In the genomic region with DNA sequence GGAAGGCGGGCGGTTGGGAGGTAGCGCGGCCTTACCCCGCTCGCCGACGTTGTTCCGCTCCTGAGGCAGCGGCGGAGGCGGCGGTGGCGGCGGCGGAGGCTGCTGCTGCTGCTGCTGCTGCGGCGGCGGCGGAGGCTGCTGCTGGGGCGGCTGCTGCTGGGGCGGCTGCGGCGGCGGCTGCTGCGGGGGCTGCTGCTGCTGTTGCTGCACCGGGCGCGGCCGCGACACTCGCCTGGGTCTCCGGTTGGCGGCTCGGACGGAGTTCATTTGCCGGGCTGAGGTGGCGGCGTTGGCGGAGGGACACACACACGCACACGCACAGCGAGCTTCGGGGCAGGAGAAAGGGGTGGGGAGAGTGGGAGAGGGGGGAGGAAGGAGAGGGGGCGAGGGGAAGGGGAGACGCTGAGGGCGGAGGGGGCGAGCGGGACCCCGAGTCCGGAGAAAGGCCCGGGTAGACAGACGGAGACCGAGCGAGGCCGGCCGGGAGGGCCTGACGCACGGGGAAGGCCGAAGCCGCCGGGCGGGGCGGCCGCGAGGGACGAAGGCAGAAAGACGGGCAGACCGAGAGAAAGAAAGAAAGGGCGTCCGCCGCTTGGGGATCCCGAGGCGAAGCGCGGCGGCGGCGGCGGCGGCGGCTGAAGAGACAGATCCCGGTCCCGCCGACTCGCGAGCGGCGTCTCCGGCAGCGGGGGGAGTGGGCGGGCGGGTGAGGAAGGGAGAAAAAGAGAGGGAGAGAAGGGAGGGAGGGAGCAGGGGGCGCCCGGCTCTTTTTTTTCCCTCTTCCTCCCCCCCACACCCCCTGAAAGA, we compare ENCODE assay signal across 8 cellular contexts. TPM values are rescaled to one million over a fixed set of nuclear protein-coding genes. Genes with fewer than 3 reads are reported as not detected.
DNase-seq lines count a peak whose midpoint lies in the region; ATAC-seq lines count a peak whose summit lies in the region.

No MANE protein-coding gene starts in this region.

- H3K27me3 ChIP-seq in BLaER1 treated with 17β-estradiol and CSF1 and Interleukin-3, amounts not matched to agents 10 nM and 100 nM = no peaks in the 10 kb centered on the region
- no peaks in the 10 kb centered on the region for H3K27me3 ChIP-seq in right cardiac atrium (ENCODE audit: control insufficient read depth, insufficient read depth)

- peak overlapping the region; percentile 94 to 99 (median 97) for H3K4me3 Mint-ChIP-seq in IgD-negative memory B cell
- H3K4me3 Mint-ChIP-seq in T-helper 1 cell treated with Interleukin-12 subunit alpha and Interleukin-12 subunit beta and Interleukin-4 antibody, amounts not matched to agents 30 μg/mL and 1 μg/mL, for 36 hours = peak overlapping the region; percentile 96

- no peaks in the 10 kb centered on the region for H3K9me3 Mint-ChIP-seq in IgD-negative memory B cell
- no peaks in the 10 kb centered on the region for H3K9me3 Mint-ChIP-seq in T-helper 1 cell treated with Interleukin-12 subunit alpha and Interleukin-12 subunit beta and Interleukin-4 antibody, amounts not matched to agents 30 μg/mL and 1 μg/mL, for 36 hours

- under 1% methylated on average over 93 of the region's 95 CpGs for WGBS in right cardiac atrium

- peak overlapping the region; percentile 82 to 98 (median 94) for H3K4me3 ChIP-seq in BLaER1 treated with 17β-estradiol and CSF1 and Interleukin-3, amounts not matched to agents 10 nM and 100 nM
- peak overlapping the region; percentile 92 for H3K4me3 ChIP-seq in right cardiac atrium (ENCODE audit: low read length)

- no peaks in the 10 kb centered on the region for H3K9me3 ChIP-seq in BLaER1 treated with 17β-estradiol and CSF1 and Interleukin-3, amounts not matched to agents 10 nM and 100 nM (replicated peaks in 1 of 11)
- no peaks in the 10 kb centered on the region for H3K9me3 ChIP-seq in right cardiac atrium (ENCODE audit: control insufficient read depth, low read length)

- H3K4me2 ChIP-seq in BLaER1 treated with 17β-estradiol and CSF1 and Interleukin-3, amounts not matched to agents 10 nM and 100 nM = peak overlapping the region in 4 of 11 experiments; percentile 26 to 34 (median 30); a peak in 5 of 22 replicates

- peaks cover 0 to 9% (median 0%) of the 10 kb centered on the region in 11 experiments; a peak in 5 of 22 replicates for H3K36me3 ChIP-seq in BLaER1 treated with 17β-estradiol and CSF1 and Interleukin-3, amounts not matched to agents 10 nM and 100 nM

- peak overlapping the region; percentile 95 to 99 (median 98) for H3K27ac ChIP-seq in BLaER1 treated with 17β-estradiol and CSF1 and Interleukin-3, amounts not matched to agents 10 nM and 100 nM
- H3K27ac ChIP-seq in right cardiac atrium (ENCODE audit: low read length) = peak overlapping the region; percentile 94

- H3K9ac ChIP-seq in BLaER1 treated with 17β-estradiol and CSF1 and Interleukin-3, amounts not matched to agents 10 nM and 100 nM = peak overlapping the region; percentile 94 to 100 (median 99)

- H3K27ac Mint-ChIP-seq in IgD-negative memory B cell = peak overlapping the region; percentile 93 to 99 (median 95)
- peak overlapping the region; percentile 84 for H3K27ac Mint-ChIP-seq in T-helper 1 cell treated with Interleukin-12 subunit alpha and Interleukin-12 subunit beta and Interleukin-4 antibody, amounts not matched to agents 30 μg/mL and 1 μg/mL, for 36 hours

- H3K36me3 Mint-ChIP-seq in IgD-negative memory B cell = no peaks in the 10 kb centered on the region
- peaks cover 3% of the 10 kb centered on the region for H3K36me3 Mint-ChIP-seq in T-helper 1 cell treated with Interleukin-12 subunit alpha and Interleukin-12 subunit beta and Interleukin-4 antibody, amounts not matched to agents 30 μg/mL and 1 μg/mL, for 36 hours (ENCODE audit: low read depth)

- H4K20me1 ChIP-seq in BLaER1 treated with 17β-estradiol and CSF1 and Interleukin-3, amounts not matched to agents 10 nM and 100 nM = peaks cover 37 to 42% (median 40%) of the 10 kb centered on the region in 11 experiments

- no peaks in the 10 kb centered on the region for H3K27me3 Mint-ChIP-seq in IgD-negative memory B cell
- no peaks in the 10 kb centered on the region for H3K27me3 Mint-ChIP-seq in T-helper 1 cell treated with Interleukin-12 subunit alpha and Interleukin-12 subunit beta and Interleukin-4 antibody, amounts not matched to agents 30 μg/mL and 1 μg/mL, for 36 hours (ENCODE audit: low read depth)

- peaks cover 18 to 39% (median 32%) of the 10 kb centered on the region in 10 experiments for H3K4me1 ChIP-seq in BLaER1 treated with 17β-estradiol and CSF1 and Interleukin-3, amounts not matched to agents 10 nM and 100 nM
- H3K4me1 ChIP-seq in right cardiac atrium (ENCODE audit: control insufficient read depth, insufficient read depth, low read length) = peaks cover 2% of the 10 kb centered on the region

- peaks cover 24 to 35% (median 26%) of the 10 kb centered on the region in 3 donors for H3K4me1 Mint-ChIP-seq in IgD-negative memory B cell
- H3K4me1 Mint-ChIP-seq in T-helper 1 cell treated with Interleukin-12 subunit alpha and Interleukin-12 subunit beta and Interleukin-4 antibody, amounts not matched to agents 30 μg/mL and 1 μg/mL, for 36 hours (ENCODE audit: low read depth) = peaks cover 22% of the 10 kb centered on the region

- intact Hi-C loops in right cardiac atrium (cut with DNase I) = loop anchor here in 3 of 4 donors (2.0 to 10.0 kb wide), 3 partner anchors 51 to 202 kb away; no protein-coding TSS in a partner anchor

- ATAC-seq in GM19397 (IDR thresholded peaks at IDR 0.05; ENCODE audit: unreplicated experiment) = peak; percentile 13
- peak; percentile 3 to 9 for ATAC-seq in right cardiac atrium
- ATAC-seq in HG03469 (IDR thresholded peaks at IDR 0.05; ENCODE audit: unreplicated experiment) = no peak

- DNase-seq in amygdala (lab: John Stamatoyannopoulos, UW) (peak in 48 of 56 donors; percentile 42 to 87 (median 69)), right cardiac atrium (peak; percentile 62 to 87 (median 83)), putamen (ENCODE audit: low spot score) (peak; percentile 57)

RNA-seq across cellular contexts. Expression of a gene that starts 0.6 kb away (rescaled TPM):
- 10.2 TPM for polyA plus RNA-seq in IgD-negative memory B cell
- total RNA-seq in right cardiac atrium = 10 to 100 TPM; 39.1 to 45.4 (median 42.1) TPM
- 23.4 TPM for polyA plus RNA-seq in right cardiac atrium
